30 cellular contexts compared by ENCODE assay signal in the genomic region with DNA sequence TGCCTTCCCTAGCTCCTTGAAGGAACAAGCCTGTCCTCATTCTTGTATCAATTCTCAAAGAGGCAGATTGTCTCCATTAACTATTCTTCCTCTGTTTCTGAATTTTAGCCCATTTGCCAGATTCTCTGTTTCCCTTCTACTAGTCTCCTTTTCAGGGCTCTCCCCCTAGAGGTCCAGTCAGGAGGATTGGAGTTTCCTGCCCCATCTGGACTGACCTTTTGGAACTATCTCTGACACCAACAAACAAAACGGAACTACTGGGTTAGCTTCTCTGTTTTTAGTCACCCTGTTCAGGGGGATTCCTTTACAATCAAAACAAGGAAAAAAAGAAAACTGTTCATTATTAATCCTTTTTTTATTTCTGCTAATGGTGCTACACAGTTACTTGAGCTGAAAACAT.
"Had no signal": no experiment of that assay in that cellular context is flagged by ENCODE, and none has a peak within 500 bp of the region (broad histone marks: within the 10 kb centered on the region; RNA-seq: fewer than 3 reads in every experiment).

No MANE protein-coding gene starts in this region.

- H3K4me2 ChIP-seq: neural progenitor cell had no signal

- H3K27me3 ChIP-seq: neural progenitor cell, right lobe of liver, suprapubic skin, transverse colon, upper lobe of right lung, uterus had no signal

- H3K9me3 Mint-ChIP-seq: natural killer cell treated with Interleukin-12 subunit alpha and Interleukin-12 subunit beta and Interleukin-15 and Interleukin-18, amount 100 ng/mL, for 72 hours had no signal

- ATAC-seq: left colon; lower lobe of right lung; mucosa of descending colon; natural killer cell treated with Interleukin-12 subunit alpha and Interleukin-12 subunit beta and Interleukin-15 and Interleukin-18, amount 100 ng/mL, for 72 hours; stimulated activated naive B cell treated with anti-CD40 and anti-IgM and Interleukin-4, amounts not matched to agents 10 μg/mL and 1 μg/mL and 100 μg/mL, for 72 hours; stimulated activated naive CD8-positive, alpha-beta T cell treated with anti-CD3 and anti-CD28 coated beads, Interleukin-15, amount 100 ng/mL, for 72 hours; upper lobe of right lung had no signal

- H3K4me3 ChIP-seq: coronary artery, left ventricle myocardium inferior, lower lobe of right lung, mucosa of descending colon, neural progenitor cell, right lobe of liver, suprapubic skin, transverse colon, upper lobe of right lung, uterus had no signal

- H3K9ac ChIP-seq: neural progenitor cell, parathyroid adenoma had no signal

- H3K4me1 ChIP-seq: lower lobe of right lung, neural progenitor cell, parathyroid adenoma, right lobe of liver, suprapubic skin, transverse colon, upper lobe of right lung, uterus had no signal

- H3K27ac Mint-ChIP-seq: immature natural killer cell; memory B cell; mesothelial cell of epicardium; naive B cell; natural killer cell treated with Interleukin-12 subunit alpha and Interleukin-12 subunit beta and Interleukin-15 and Interleukin-18, amount 100 ng/mL, for 72 hours; neural progenitor cell; progenitor cell of endocrine pancreas; stimulated activated naive B cell treated with anti-CD40 and anti-IgM and Interleukin-4, amounts not matched to agents 10 μg/mL and 1 μg/mL and 100 μg/mL, for 72 hours; stimulated activated naive CD8-positive, alpha-beta T cell treated with anti-CD3 and anti-CD28 coated beads, Interleukin-15, amount 100 ng/mL, for 72 hours had no signal

- DNase-seq: dermis blood vessel endothelial cell; effector memory CD4-positive, alpha-beta T cell; hypothalamus; immature natural killer cell; islet precursor cell; kidney glomerular epithelial cell; left colon; left ventricle myocardium inferior; lower lobe of right lung; mucosa of descending colon; naive B cell; right lobe of liver; small intestine; stimulated activated CD4-positive, alpha-beta T cell treated with anti-CD3 and anti-CD28 coated beads, Interleukin-15, amount 100 ng/mL, for 24 hours; stimulated activated CD4-positive, alpha-beta T cell treated with anti-CD3 and anti-CD28 coated beads, Interleukin-2, amount 100 ng/mL, for 48 hours; stimulated activated naive B cell treated with anti-CD40 and anti-IgM and Interleukin-4, amounts not matched to agents 10 μg/mL and 1 μg/mL and 100 μg/mL, for 72 hours; stimulated activated naive CD8-positive, alpha-beta T cell treated with anti-CD3 and anti-CD28 coated beads, Interleukin-15, amount 100 ng/mL, for 72 hours; transverse colon; upper lobe of right lung; uterus had no signal

- H3K4me3 Mint-ChIP-seq: immature natural killer cell; memory B cell; mesothelial cell of epicardium; naive B cell; natural killer cell treated with Interleukin-12 subunit alpha and Interleukin-12 subunit beta and Interleukin-15 and Interleukin-18, amount 100 ng/mL, for 72 hours; neural progenitor cell; stimulated activated naive B cell treated with anti-CD40 and anti-IgM and Interleukin-4, amounts not matched to agents 10 μg/mL and 1 μg/mL and 100 μg/mL, for 72 hours; stimulated activated naive CD8-positive, alpha-beta T cell treated with anti-CD3 and anti-CD28 coated beads, Interleukin-15, amount 100 ng/mL, for 72 hours had no signal

- H3K36me3 ChIP-seq: left ventricle myocardium inferior, lower lobe of right lung, neural progenitor cell, right lobe of liver, suprapubic skin, transverse colon, upper lobe of right lung, uterus had no signal

- H3K9me3 ChIP-seq: lower lobe of right lung, mucosa of descending colon, right lobe of liver, suprapubic skin, transverse colon, upper lobe of right lung, uterus had no signal

- H3K79me2 ChIP-seq: parathyroid adenoma had no signal

- H3K27ac ChIP-seq: coronary artery, left ventricle myocardium inferior, lower lobe of right lung, neural progenitor cell, parathyroid adenoma, right lobe of liver, suprapubic skin, transverse colon, upper lobe of right lung, uterus had no signal

- H3K36me3 Mint-ChIP-seq: mesothelial cell of epicardium; natural killer cell treated with Interleukin-12 subunit alpha and Interleukin-12 subunit beta and Interleukin-15 and Interleukin-18, amount 100 ng/mL, for 72 hours had no signal

- H3K27me3 Mint-ChIP-seq: naive B cell, progenitor cell of endocrine pancreas had no signal

- H3K4me1 Mint-ChIP-seq: immature natural killer cell; memory B cell; mesothelial cell of epicardium; naive B cell; neural progenitor cell; stimulated activated naive B cell treated with anti-CD40 and anti-IgM and Interleukin-4, amounts not matched to agents 10 μg/mL and 1 μg/mL and 100 μg/mL, for 72 hours; stimulated activated naive CD8-positive, alpha-beta T cell treated with anti-CD3 and anti-CD28 coated beads, Interleukin-15, amount 100 ng/mL, for 72 hours had no signal

- FAIRE-seq: endometrium, frontal cortex, small intestine had no signal

- H2AFZ ChIP-seq: neural progenitor cell, parathyroid adenoma had no signal
